ENCODE assay signal across 2 cellular contexts in genomic region chr11:122037911-122038310, GRCh38.
TF ChIP-seq lines count a peak whose summit lies in the region.

No MANE protein-coding gene starts in this region.

TF ChIP-seq in SK-N-SH, 30 proteins besides CTCF, POLR2A, EP300 and RAD21 (continued from another document):
- TF ChIP-seq JUND (IDR thresholded peaks at IDR 0.05) (no peak), TEAD4 (IDR thresholded peaks at IDR 0.05; ENCODE audit: borderline replicate concordance, insufficient read depth) (no peak), TCF12 (IDR thresholded peaks at IDR 0.05) (no peak), ZBTB33 (IDR thresholded peaks at IDR 0.05; ENCODE audit: borderline replicate concordance, low read depth) (no peak), SIN3A (IDR thresholded peaks at IDR 0.05; ENCODE audit: borderline replicate concordance, low read depth, low read length) (no peak), FOXJ3 (CRISPR knock-in tag; IDR thresholded peaks at IDR 0.05) (no peak), MXI1 (IDR thresholded peaks at IDR 0.05; ENCODE audit: low read depth, low read length) (no peak)

TF ChIP-seq in SK-N-SH treated with all-trans-retinoic acid at 6 μM for 48 hours, 23 proteins besides CTCF, POLR2A, EP300 and RAD21 (continued from another document):
- TF ChIP-seq ESRRG (CRISPR knock-in tag; IDR thresholded peaks at IDR 0.05) (no peak), ZC3H10 (CRISPR knock-in tag; IDR thresholded peaks at IDR 0.05) (no peak)
TF ChIP-seq in SK-N-SH treated with all-trans-retinoic acid at 6 μM for 48 hours: peak in this region for 0.
